14 cellular contexts compared by ENCODE assay signal in the genomic region with DNA sequence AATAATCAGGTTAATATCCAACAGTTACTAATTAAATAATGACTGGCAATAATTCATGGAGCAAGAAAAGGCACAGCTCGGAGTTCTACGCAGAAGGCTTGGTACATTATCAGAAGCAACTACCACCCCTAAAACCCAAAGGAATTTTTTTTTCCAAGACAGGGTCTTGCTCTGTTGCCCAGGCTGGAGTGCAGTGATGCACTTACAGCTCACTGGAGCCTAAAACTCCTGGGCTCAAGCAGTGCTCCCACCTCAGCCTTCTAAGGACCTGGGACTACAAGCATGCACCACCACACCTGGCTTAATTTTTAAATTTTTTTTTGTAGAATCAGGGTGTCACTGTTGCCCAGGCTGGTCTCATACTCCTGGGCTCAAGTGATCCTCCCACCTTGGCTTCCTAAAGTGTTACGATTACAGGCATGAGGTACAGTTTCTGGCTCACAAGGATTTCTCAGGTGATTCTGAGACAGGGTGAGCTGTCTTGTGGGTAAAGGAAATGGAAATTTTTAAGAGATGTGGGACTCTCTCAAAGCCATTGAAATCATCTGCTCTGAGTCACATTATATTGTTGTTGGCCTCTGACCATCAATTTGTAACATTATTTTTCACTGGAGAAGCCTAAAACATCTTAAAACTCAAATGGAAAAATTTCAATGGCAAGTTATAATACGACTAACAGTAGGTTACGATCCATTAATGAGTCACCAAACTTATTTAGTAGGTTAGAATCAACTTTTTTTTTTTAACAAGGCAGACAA. TPM values are rescaled to one million over a fixed set of nuclear protein-coding genes. Genes with fewer than 3 reads are reported as not detected.
DNase-seq lines count a peak whose midpoint lies in the region; ATAC-seq, FAIRE-seq and TF ChIP-seq lines count a peak whose summit lies in the region.
"Had no signal": no experiment of that assay in that cellular context is flagged by ENCODE, and none has a peak within 500 bp of the region (broad histone marks: within the 10 kb centered on the region; RNA-seq: fewer than 3 reads in every experiment).

No MANE protein-coding gene starts in this region.

- CTCF ChIA-PET in GM10248 (lab: Yijun Ruan, JAX): interaction anchor here (1.0 to 4.6 kb wide), 18 partner anchors 10 to 601 kb away, joined by 3 to 79 read pairs (median 8); a partner anchor contains a TSS

- no peaks in the 10 kb centered on the region for H3K79me2 ChIP-seq in keratinocyte (ENCODE audit: control insufficient read depth, insufficient read depth, low read length)

- no peaks in the 10 kb centered on the region for H4K20me1 ChIP-seq in keratinocyte (ENCODE audit: control insufficient read depth, extremely low read depth, insufficient read depth, low read length)

- peak overlapping the region; percentile 38 for H3K9ac ChIP-seq in keratinocyte (ENCODE audit: control insufficient read depth, extremely low read depth, insufficient read depth, low read length)

- ATAC-seq in GM21825 (IDR thresholded peaks at IDR 0.05; ENCODE audit: unreplicated experiment): no peak
- ATAC-seq: left lung had no signal

- H3K27ac ChIP-seq in keratinocyte (ENCODE audit: control insufficient read depth, insufficient read depth, low read length): peak overlapping the region; percentile 33
- H3K27ac ChIP-seq: left lung, thoracic aorta had no signal

- no peaks in the 10 kb centered on the region for H3K9me3 ChIP-seq in keratinocyte (ENCODE audit: control insufficient read depth, low read depth, low read length)
- H3K9me3 ChIP-seq: thoracic aorta had no signal

- no peak overlapping the region for H3K4me3 ChIP-seq in astrocyte of the cerebellum (ENCODE audit: low read depth, low read length)
- no peak overlapping the region for H3K4me3 ChIP-seq in keratinocyte (ENCODE audit: control insufficient read depth in 2 of 3, extremely low read depth in 1 of 3, insufficient read depth in 2 of 3, low read depth in 1 of 3, low read length in 3 of 3)
- H3K4me3 ChIP-seq: left lung, thoracic aorta had no signal

- no peaks in the 10 kb centered on the region for H3K36me3 ChIP-seq in keratinocyte (ENCODE audit: control insufficient read depth in 2 of 2, extremely low read depth in 1 of 2, insufficient read depth in 2 of 2, low read length in 2 of 2)
- H3K36me3 ChIP-seq: left lung, thoracic aorta had no signal

- in situ Hi-C loops in astrocyte of the cerebellum (cut with HindIII; ENCODE audit: low sequenced_read_pairs): no loop called here

- H3K4me1 Mint-ChIP-seq in HFFc6 (ENCODE audit: low read depth): peaks cover 13% of the 10 kb centered on the region
- H3K4me1 Mint-ChIP-seq: neural crest cell had no signal

- no peak for TF ChIP-seq CTCF in HFFc6 (IDR thresholded peaks at IDR 0.05)
- no peak for TF ChIP-seq CTCF in astrocyte of the cerebellum (IDR thresholded peaks at IDR 0.05; ENCODE audit: low read depth, low read length, missing control alignments)
- TF ChIP-seq CTCF in keratinocyte (optimal IDR thresholded peaks at IDR 0.05 in 1 of 3, IDR thresholded peaks at IDR 0.05 in 1 of 3, conservative IDR thresholded peaks at IDR 0.05 in 1 of 3; ENCODE audit: extremely low read depth in 1 of 3, insufficient read depth in 2 of 3, low read length in 3 of 3): no peak
- TF ChIP-seq CTCF in GM10248 (IDR thresholded peaks at IDR 0.05; ENCODE audit: control extremely low read depth, extremely low read depth, low read depth, missing control alignments): no peak

- H3K4me1 ChIP-seq in keratinocyte (ENCODE audit: control insufficient read depth, extremely low read depth, insufficient read depth, low read length): peaks cover 7% of the 10 kb centered on the region
- H3K4me1 ChIP-seq: left lung had no signal

- no peak overlapping the region for H3K4me3 Mint-ChIP-seq in HFFc6
- H3K4me3 Mint-ChIP-seq: activated CD4-positive, alpha-beta T cell treated with anti-CD3 and anti-CD28 coated beads, Interleukin-2, amount 10 ng/mL, durations not matched to agents 7 days and 5 days; activated naive CD8-positive, alpha-beta T cell treated with anti-CD3 and anti-CD28 coated beads, Interleukin-2, amount 10 ng/mL, durations not matched to agents 7 days and 5 days; neural crest cell had no signal

- no peaks in the 10 kb centered on the region for H3K9me1 ChIP-seq in keratinocyte (ENCODE audit: control insufficient read depth, extremely low read depth, insufficient read depth, low read length)

- POLR2A ChIA-PET in GM10248 (lab: Yijun Ruan, JAX): no interaction called here

- peak overlapping the region; percentile 27 for H2AFZ ChIP-seq in keratinocyte (ENCODE audit: control insufficient read depth, low read length)

- peak; percentile 52 for FAIRE-seq in keratinocyte (lab: Jason Lieb, UNC)

- no peaks in the 10 kb centered on the region; the same call in 1 of the 2 replicates for H3K27me3 Mint-ChIP-seq in HFFc6 (ENCODE audit: insufficient read depth)

- peak overlapping the region; percentile 41 for H3K4me2 ChIP-seq in keratinocyte (ENCODE audit: control insufficient read depth, extremely low read depth, insufficient read depth, low read depth, low read length)

- H3K27ac Mint-ChIP-seq in HFFc6: no peak overlapping the region
- H3K27ac Mint-ChIP-seq: activated CD4-positive, alpha-beta T cell treated with anti-CD3 and anti-CD28 coated beads, Interleukin-2, amount 10 ng/mL, durations not matched to agents 7 days and 5 days; activated naive CD8-positive, alpha-beta T cell treated with anti-CD3 and anti-CD28 coated beads, Interleukin-2, amount 10 ng/mL, durations not matched to agents 7 days and 5 days had no signal

- H3K9me3 Mint-ChIP-seq in HFFc6: peaks cover under 1% of the 10 kb centered on the region; the same call in 1 of the 2 replicates
- H3K9me3 Mint-ChIP-seq: activated CD4-positive, alpha-beta T cell treated with anti-CD3 and anti-CD28 coated beads, Interleukin-2, amount 10 ng/mL, durations not matched to agents 7 days and 5 days had no signal

- H3K27me3 ChIP-seq in keratinocyte (ENCODE audit: control insufficient read depth, extremely low read depth, insufficient read depth, low read length): no peaks in the 10 kb centered on the region
- H3K27me3 ChIP-seq: left lung had no signal

- dilution Hi-C loops in keratinocyte (cut with MboI; ENCODE audit: extremely low pct_ligation_motif_present, low sequenced_read_pairs): no loop called here

- H3K36me3 Mint-ChIP-seq in HFFc6 (ENCODE audit: low read depth): no peaks in the 10 kb centered on the region

- peak; percentile 44 for DNase-seq in AG20443 (ENCODE audit: low spot score)
- DNase-seq in HFFc6: peak; percentile 41
- DNase-seq in astrocyte of the cerebellum (ENCODE audit: low read depth): peak; percentile 24
- DNase-seq in keratinocyte (ENCODE audit: low read depth, low spot score): no peak
- DNase-seq in GM10248 (ENCODE audit: extremely low spot score): no peak
- no peak for DNase-seq in NCI-H1092 (lab: John Stamatoyannopoulos, UW)
- no peak for DNase-seq in NCI-H1105 treated with DMSO at 0.1 percent for 48 hours (lab: John Stamatoyannopoulos, UW)
- DNase-seq: activated CD4-positive, alpha-beta T cell treated with anti-CD3 and anti-CD28 coated beads, Interleukin-2, amount 10 ng/mL, durations not matched to agents 7 days and 5 days; activated naive CD8-positive, alpha-beta T cell treated with anti-CD3 and anti-CD28 coated beads, Interleukin-2, amount 10 ng/mL, durations not matched to agents 7 days and 5 days; left lung; small intestine had no signal

RNA-seq across cellular contexts. Expression of a gene that starts 19.7 kb away (rescaled TPM):
- total RNA-seq in HFFc6 (2021; fragmentation: NEBNext Ultra II Directional; extraction: Animal tissue kit (Norgen Biotek cat#: 25700)): 10 to 100 TPM; 31.7 to 38.6 (median 33.5) TPM
- 15.7 to 27.6 TPM (median 25.0 TPM) in 3 replicates for polyA plus RNA-seq in keratinocyte
- 38.8 TPM for polyA plus RNA-seq in keratinocyte (2011; ENCODE audit: low read depth)
- polyA plus RNA-seq in keratinocyte (2011; cell fraction: cytosol; rRNA removed): 18.2 and 29.0 TPM in 2 replicates
- 12.6 and 14.9 TPM in 2 replicates for polyA plus RNA-seq in keratinocyte (2011; cell fraction: nucleus; rRNA removed)
- 14.7 and 19.8 TPM in 2 replicates for polyA plus RNA-seq in keratinocyte (2012; ENCODE audit: low replicate concordance)
- 5.4 to 26.8 TPM (median 17.2 TPM) in 3 replicates for polyA minus RNA-seq in keratinocyte
- 18.2 TPM for polyA minus RNA-seq in keratinocyte (2011; cell fraction: cytosol; rRNA and poly(A)+ RNA removed)
- polyA minus RNA-seq in keratinocyte (2011; cell fraction: nucleus; rRNA and poly(A)+ RNA removed): 7.1 and 14.0 TPM in 2 replicates

RNA-seq across cellular contexts. Expression of a gene that starts 26.8 kb away (rescaled TPM):
- 10 to 100 TPM; 31.1 to 52.5 (median 39.7) TPM for total RNA-seq in HFFc6 (2021; fragmentation: NEBNext Ultra II Directional; extraction: Animal tissue kit (Norgen Biotek cat#: 25700))
- 43.7 to 83.3 TPM (median 51.0 TPM) in 3 replicates for polyA plus RNA-seq in keratinocyte
- 12.4 TPM for polyA plus RNA-seq in keratinocyte (2011; ENCODE audit: low read depth)
- 40.3 and 64.4 TPM in 2 replicates for polyA plus RNA-seq in keratinocyte (2011; cell fraction: cytosol; rRNA removed)
- 48.1 and 49.1 TPM in 2 replicates for polyA plus RNA-seq in keratinocyte (2011; cell fraction: nucleus; rRNA removed)
- polyA plus RNA-seq in keratinocyte (2012; ENCODE audit: low replicate concordance): 22.0 and 35.0 TPM in 2 replicates
- polyA minus RNA-seq in keratinocyte: 47.9 to 167 TPM (median 114 TPM) in 3 replicates
- polyA minus RNA-seq in keratinocyte (2011; cell fraction: cytosol; rRNA and poly(A)+ RNA removed): 49.3 TPM
- polyA minus RNA-seq in keratinocyte (2011; cell fraction: nucleus; rRNA and poly(A)+ RNA removed): 32.8 and 60.3 TPM in 2 replicates

Comparison
In these comparisons a context has a peak if more than half of its experiments do, and no peak if none do; other contexts are left out.
1. DNase-seq: peak in AG20443 (single experiment), HFFc6 (single experiment) and astrocyte of the cerebellum (single experiment); none in keratinocyte (single experiment), GM10248 (single experiment), NCI-H1092 (single experiment) and NCI-H1105 treated with DMSO at 0.1 percent for 48 hours (single experiment).